Comparison of ENCODE assay signal across 8 cellular contexts in genomic region chr16:30557397-30557949, GRCh38.
DNase-seq lines count a peak whose midpoint lies in the region; ATAC-seq and TF ChIP-seq lines count a peak whose summit lies in the region.

No MANE protein-coding gene starts in this region.

- H3K4me1 Mint-ChIP-seq in activated naive CD8-positive, alpha-beta T cell (ENCODE audit: low read depth), result peaks cover 37% of the 10 kb centered on the region

- ATAC-seq in HG03432 (IDR thresholded peaks at IDR 0.05; ENCODE audit: unreplicated experiment), result peak; percentile 11

- DNase-seq in NCI-H82 (lab: John Stamatoyannopoulos, UW) (peak; percentile 45), NCI-H82 treated with DMSO at 0.1 percent for 48 hours (lab: John Stamatoyannopoulos, UW; ENCODE audit: unreplicated experiment) (no peak), cerebellar cortex (ENCODE audit: low spot score) (no peak), GM13976 (ENCODE audit: low spot score) (no peak)
- peak; percentile 22 for DNase-seq in stimulated activated naive CD4-positive, alpha-beta T cell treated with Interleukin-2 at 50 U/mL for 16 hours (lab: John Stamatoyannopoulos, UW)

- H3K4me3 ChIP-seq in iPS-11a (ENCODE audit: low read depth, low read length), result peak overlapping the region; percentile 80

- H3K9me3 Mint-ChIP-seq in activated naive CD8-positive, alpha-beta T cell (ENCODE audit: low read depth), result no peaks in the 10 kb centered on the region

- TF ChIP-seq CTCF in GM13976 (IDR thresholded peaks at IDR 0.05; ENCODE audit: borderline replicate concordance, control extremely low read depth, extremely low read depth, insufficient read depth, missing control alignments), result no peak

- in situ Hi-C loops in GM13976 (cut with MboI; ENCODE audit: low sequenced_read_pairs, unreplicated experiment), result no loop called here

- peak overlapping the region; percentile 86 for H3K27ac Mint-ChIP-seq in activated naive CD8-positive, alpha-beta T cell

- peak overlapping the region; percentile 89 for H3K4me3 Mint-ChIP-seq in activated naive CD8-positive, alpha-beta T cell

- H3K36me3 Mint-ChIP-seq in activated naive CD8-positive, alpha-beta T cell, result peaks cover 5% of the 10 kb centered on the region

- no peaks in the 10 kb centered on the region for H3K27me3 Mint-ChIP-seq in activated naive CD8-positive, alpha-beta T cell

Comparison
In these comparisons a context has a peak if more than half of its experiments do, and no peak if none do; other contexts are left out.
1. DNase-seq: peak in NCI-H82 (single experiment) and stimulated activated naive CD4-positive, alpha-beta T cell treated with Interleukin-2 at 50 U/mL for 16 hours (single experiment); none in NCI-H82 treated with DMSO at 0.1 percent for 48 hours (single experiment), cerebellar cortex (single experiment) and GM13976 (single experiment).